In the genomic region with DNA sequence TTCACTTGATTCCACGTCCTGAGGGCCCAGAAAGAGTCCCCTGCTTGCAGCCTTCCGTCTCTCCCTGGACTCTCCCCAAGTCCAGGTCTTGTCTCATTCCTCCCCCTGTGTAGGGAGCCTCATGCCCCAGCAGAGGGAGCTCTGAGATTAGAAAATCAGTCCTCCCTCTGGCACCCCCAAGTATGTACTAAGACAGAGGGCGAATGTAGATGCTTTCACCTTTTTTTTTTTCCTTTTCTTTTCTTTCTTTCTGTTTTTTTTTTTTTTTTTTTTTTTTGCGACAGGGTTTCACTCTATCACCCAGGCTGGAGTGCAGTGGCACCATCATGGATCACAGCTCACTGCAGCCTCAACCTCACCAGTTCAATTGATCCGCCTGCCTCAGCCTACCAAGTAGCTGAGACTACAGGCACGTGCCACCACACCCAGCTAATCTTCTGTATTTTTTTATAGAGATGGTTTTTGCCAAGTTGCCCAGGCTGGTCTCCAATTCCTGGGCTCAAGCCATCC, we compare ENCODE assay signal across 8 cellular contexts. TPM values are rescaled to one million over a fixed set of nuclear protein-coding genes. Genes with fewer than 3 reads are reported as not detected.
A peak's percentile ranks its signal among the peaks of the same experiment; 100 is the strongest.
DNase-seq lines count a peak whose midpoint lies in the region; ATAC-seq and TF ChIP-seq lines count a peak whose summit lies in the region.

No MANE protein-coding gene starts in this region.

- CTCF ChIA-PET in CD8-positive, alpha-beta T cell (lab: Charles Lee): interaction anchor here (0.6 to 23.7 kb wide), 15 partner anchors 11 to 967 kb away, joined by 3 to 580 read pairs (median 5); a partner anchor contains a TSS
- CTCF ChIA-PET in IMR-90 (lab: Yijun Ruan, JAX) (interaction anchor here (0.6 to 2.1 kb wide), 9 partner anchors 9 to 144 kb away, joined by 3 to 7 read pairs (median 4); a partner anchor contains a TSS), PC-3 (lab: Charles Lee) (interaction anchor here (0.7 to 1.8 kb wide), 3 partner anchors 9 to 40 kb away, joined by 5 to 16 read pairs (median 6); no protein-coding TSS in a partner anchor)

- peaks cover 32% of the 10 kb centered on the region for H3K36me3 Mint-ChIP-seq in CD8-positive, alpha-beta T cell
- H3K36me3 Mint-ChIP-seq in activated T-cell treated with anti-CD3 and anti-CD28 coated beads, Interleukin-2, amount 50 U/mL, for 24 hours (ENCODE audit: low read depth): peaks cover 27% of the 10 kb centered on the region

- peaks cover 13% of the 10 kb centered on the region for H3K4me1 ChIP-seq in CD8-positive, alpha-beta T cell (ENCODE audit: insufficient read depth, low read length)
- peaks cover 10% of the 10 kb centered on the region for H3K4me1 ChIP-seq in IMR-90 (ENCODE audit: control insufficient read depth, insufficient read depth, low read length)
- H3K4me1 ChIP-seq in PC-3 (ENCODE audit: insufficient read depth, low read length): peaks cover 16% of the 10 kb centered on the region
- peaks cover 15 to 25% (median 18%) of the 10 kb centered on the region in 4 donors for H3K4me1 ChIP-seq in upper lobe of left lung

- H3K9me1 ChIP-seq in IMR-90 (ENCODE audit: insufficient read depth, low read length): peaks cover 5% of the 10 kb centered on the region; the same call in 1 of the 2 replicates

- peaks cover 7% of the 10 kb centered on the region for H3K36me3 ChIP-seq in CD8-positive, alpha-beta T cell (ENCODE audit: insufficient read depth, low read length)
- H3K36me3 ChIP-seq in IMR-90 (ENCODE audit: control insufficient read depth, insufficient read depth, low read length) (peaks cover 32% of the 10 kb centered on the region), PC-3 (ENCODE audit: low read depth, low read length) (peaks cover 8% of the 10 kb centered on the region; the same call in 1 of the 2 replicates), upper lobe of left lung (peaks cover 22 to 40% (median 29%) of the 10 kb centered on the region in 4 donors)

- TF ChIP-seq RAD21 in IMR-90 (IDR thresholded peaks at IDR 0.05; ENCODE audit: low read length): peak; percentile 86

- no peak overlapping the region for H3K14ac ChIP-seq in IMR-90 (replicated peaks; ENCODE audit: low read depth, low read length)

- H2BK120ac ChIP-seq in IMR-90 (ENCODE audit: low read depth, low read length): no peak overlapping the region

- intact Hi-C loops in CD8-positive, alpha-beta T cell (cut with DNase I, micrococcal nuclease): loop anchor here (1.0 to 2.0 kb wide), 8 partner anchors 9 to 101 kb away; a partner anchor contains a TSS
- intact Hi-C loops in IMR-90 (cut with micrococcal nuclease) (loop anchor here (1.0 kb wide), 2 partner anchors 27 to 101 kb away; no protein-coding TSS in a partner anchor), PC-3 (cut with micrococcal nuclease) (loop anchor here (1.0 to 5.0 kb wide), 2 partner anchors 25 to 101 kb away; no protein-coding TSS in a partner anchor)

- no peaks in the 10 kb centered on the region for H3K9me3 Mint-ChIP-seq in CD8-positive, alpha-beta T cell
- no peaks in the 10 kb centered on the region for H3K9me3 Mint-ChIP-seq in activated T-cell treated with anti-CD3 and anti-CD28 coated beads, Interleukin-2, amount 50 U/mL, for 24 hours

- H4K20me1 ChIP-seq in IMR-90 (ENCODE audit: insufficient read depth, low read length): peaks cover 7% of the 10 kb centered on the region; the same call in 1 of the 2 replicates
- no peaks in the 10 kb centered on the region for H4K20me1 ChIP-seq in PC-3 (ENCODE audit: low read length)

- H3K9me2 ChIP-seq in PC-3 (replicated peaks; ENCODE audit: low read length): no peaks in the 10 kb centered on the region

- no peak overlapping the region for H3K4me3 ChIP-seq in CD8-positive, alpha-beta T cell (ENCODE audit: low read depth, low read length)
- H3K4me3 ChIP-seq in IMR-90 (ENCODE audit: insufficient read depth, low read depth, low read length) (no peak overlapping the region), PC-3 (ENCODE audit: low read length) (no peak overlapping the region), fibroblast of mammary gland (ENCODE audit: control insufficient read depth, low read depth, low read length) (no peak overlapping the region), upper lobe of left lung (no peak overlapping the region)

- no peak overlapping the region for H3K23ac ChIP-seq in IMR-90 (ENCODE audit: low read depth, low read length)

- TF ChIP-seq CTCF in CD8-positive, alpha-beta T cell (IDR thresholded peaks at IDR 0.05): peak; percentile 81
- TF ChIP-seq CTCF in IMR-90 (conservative IDR thresholded peaks at IDR 0.05; ENCODE audit: low read depth, low read length) (peak; percentile 92), PC-3 (conservative IDR thresholded peaks at IDR 0.05; ENCODE audit: low read depth, low read length) (peak; percentile 76), fibroblast of mammary gland (conservative IDR thresholded peaks at IDR 0.05; ENCODE audit: control insufficient read depth, insufficient read depth, low read depth, low read length) (peak; percentile 93), upper lobe of left lung (IDR thresholded peaks at IDR 0.05) (peak; percentile 52 to 86 (median 73))

- no peaks in the 10 kb centered on the region for H3K27me3 ChIP-seq in CD8-positive, alpha-beta T cell (ENCODE audit: insufficient read depth, low read length)
- H3K27me3 ChIP-seq in IMR-90 (ENCODE audit: control insufficient read depth, insufficient read depth, low read length): no peaks in the 10 kb centered on the region
- no peaks in the 10 kb centered on the region for H3K27me3 ChIP-seq in PC-3 (ENCODE audit: low read length)
- no peaks in the 10 kb centered on the region for H3K27me3 ChIP-seq in upper lobe of left lung

- no peak overlapping the region for H2AK9ac ChIP-seq in IMR-90 (replicated peaks; ENCODE audit: low read depth, low read length, poor library complexity)

- H4K91ac ChIP-seq in IMR-90 (ENCODE audit: insufficient read depth, low read depth, low read length): no peak overlapping the region

- no peak overlapping the region for H3K56ac ChIP-seq in IMR-90 (ENCODE audit: extremely low read depth, insufficient read depth, low read length)

- H3K27ac Mint-ChIP-seq in CD8-positive, alpha-beta T cell: no peak overlapping the region
- peak overlapping the region; percentile 45 for H3K27ac Mint-ChIP-seq in activated T-cell treated with anti-CD3 and anti-CD28 coated beads, Interleukin-2, amount 50 U/mL, for 24 hours

- peak overlapping the region; percentile 32 for H3K4me3 Mint-ChIP-seq in CD8-positive, alpha-beta T cell
- no peak overlapping the region for H3K4me3 Mint-ChIP-seq in activated T-cell treated with anti-CD3 and anti-CD28 coated beads, Interleukin-2, amount 50 U/mL, for 24 hours

- peaks cover 7 to 21% of the 10 kb centered on the region in 2 experiments; a peak in 3 of 4 replicates for H3K79me1 ChIP-seq in IMR-90 (ENCODE audit: low read depth in 1 of 2, low read length in 2 of 2)

- peak; percentile 46 to 81 (median 75) for DNase-seq in CD8-positive, alpha-beta T cell
- peak; percentile 88 for DNase-seq in IMR-90
- peak; percentile 74 for DNase-seq in PC-3
- DNase-seq in activated T-cell treated with anti-CD3 and anti-CD28 coated beads, Interleukin-2, amount 50 U/mL, for 24 hours: peak; percentile 74
- DNase-seq in fibroblast of mammary gland (ENCODE audit: low read depth): peak; percentile 89
- DNase-seq in nucleus accumbens (lab: John Stamatoyannopoulos, UW): peak in 52 of 56 donors; percentile 10 to 88 (median 62)
- peak in 1 of 2 donors; percentile 80 for DNase-seq in upper lobe of left lung

- BruUV-seq in IMR-90 (replicated peaks; lab: Mats Ljungman, UMichigan) (no TSS peak), PC-3 (replicated peaks; lab: Mats Ljungman, UMichigan) (no TSS peak)

- no CpG with 5 or more reads among the region's 6 CpGs for WGBS in IMR-90 (ENCODE audit: extremely low coverage in 2 of 2, insufficient read length in 1 of 2), 2 experiments
- 18 to 20% methylated on average over 6 of the region's 6 CpGs for WGBS in upper lobe of left lung, 2 donors

- no peak overlapping the region for H2BK5ac ChIP-seq in IMR-90 (ENCODE audit: low read depth, low read length, poor library complexity, severe bottlenecking)

- dilution Hi-C loops in IMR-90 (cut with HindIII; ENCODE audit: low sequenced_read_pairs, unreplicated experiment): no loop called here

- no peak overlapping the region for H2BK15ac ChIP-seq in IMR-90 (ENCODE audit: low read depth, low read length)

- peak; percentile 94 for ATAC-seq in CD8-positive, alpha-beta T cell
- ATAC-seq in GM19395 (IDR thresholded peaks at IDR 0.05; ENCODE audit: unreplicated experiment) (peak; percentile 69), IMR-90 (ENCODE audit: low read depth) (peak; percentile 73), PC-3 (peak; percentile 55), upper lobe of left lung (ENCODE audit: low FRiP score in 2 of 2) (peak; percentile 84 to 87)

- no peaks in the 10 kb centered on the region for H3K9me3 ChIP-seq in CD8-positive, alpha-beta T cell (ENCODE audit: low read length)
- H3K9me3 ChIP-seq in IMR-90 (ENCODE audit: control insufficient read depth, insufficient read depth, low read length): no peaks in the 10 kb centered on the region
- H3K9me3 ChIP-seq in PC-3 (ENCODE audit: low read length): no peaks in the 10 kb centered on the region
- no peaks in the 10 kb centered on the region for H3K9me3 ChIP-seq in upper lobe of left lung

- no peak for TF ChIP-seq POLR2A in IMR-90 (IDR thresholded peaks at IDR 0.05; ENCODE audit: low read depth, low read length)
- no peak for TF ChIP-seq POLR2A in upper lobe of left lung (IDR thresholded peaks at IDR 0.05)

- POLR2A ChIA-PET in CD8-positive, alpha-beta T cell (lab: Charles Lee): interaction anchor here (1.0 to 3.9 kb wide), 4 partner anchors 10 to 26 kb away, joined by 3 to 34 read pairs (median 5); a partner anchor contains a TSS
- POLR2A ChIA-PET in IMR-90 (lab: Charles Lee; ENCODE audit: unreplicated experiment) (no interaction called here), PC-3 (lab: Charles Lee; ENCODE audit: unreplicated experiment) (interaction anchor here (0.7 kb wide), 1 partner anchor 11 kb away, joined by 35 read pairs; no protein-coding TSS in a partner anchor)

- no peak overlapping the region for H3K4ac ChIP-seq in IMR-90 (ENCODE audit: low read depth, low read length)

- H3K79me2 ChIP-seq in PC-3 (ENCODE audit: low read length): no peaks in the 10 kb centered on the region

- no peak overlapping the region for H3K18ac ChIP-seq in IMR-90 (ENCODE audit: low read depth, low read length)

- peaks cover 2% of the 10 kb centered on the region for H3K27me3 Mint-ChIP-seq in CD8-positive, alpha-beta T cell (ENCODE audit: low read depth)
- peaks cover 10% of the 10 kb centered on the region for H3K27me3 Mint-ChIP-seq in activated T-cell treated with anti-CD3 and anti-CD28 coated beads, Interleukin-2, amount 50 U/mL, for 24 hours

- H4K8ac ChIP-seq in IMR-90 (ENCODE audit: low read depth in 2 of 2, low read length in 2 of 2): peak overlapping the region in 1 of 2 experiments; percentile 5; a peak in 1 of 4 replicates

- H2BK20ac ChIP-seq in IMR-90 (ENCODE audit: low read depth, low read length): no peak overlapping the region

- H3F3A ChIP-seq in PC-3 (ENCODE audit: low read length, unreplicated experiment): no peaks in the 10 kb centered on the region

- peaks cover 20% of the 10 kb centered on the region for H3K4me1 Mint-ChIP-seq in CD8-positive, alpha-beta T cell (ENCODE audit: low read depth)
- H3K4me1 Mint-ChIP-seq in activated T-cell treated with anti-CD3 and anti-CD28 coated beads, Interleukin-2, amount 50 U/mL, for 24 hours (ENCODE audit: low read depth): peaks cover 22% of the 10 kb centered on the region

- in situ Hi-C loops in IMR-90 (cut with MboI; ENCODE audit: low sequenced_read_pairs): no loop called here

- H3K9ac ChIP-seq in IMR-90 (ENCODE audit: low read depth, low read length) (no peak overlapping the region), PC-3 (ENCODE audit: low read length) (no peak overlapping the region)

- H4K5ac ChIP-seq in IMR-90 (ENCODE audit: low read depth, low read length): no peak overlapping the region

- no peak overlapping the region for H3K27ac ChIP-seq in CD8-positive, alpha-beta T cell (ENCODE audit: low read depth, low read length)
- H3K27ac ChIP-seq in IMR-90 (ENCODE audit: insufficient read depth, low read length) (no peak overlapping the region), PC-3 (ENCODE audit: low read length) (no peak overlapping the region), upper lobe of left lung (peak overlapping the region in 1 of 4 donors; percentile 89)

- H3K4me2 ChIP-seq in IMR-90 (ENCODE audit: low read depth, low read length) (no peak overlapping the region), PC-3 (ENCODE audit: low read length) (no peak overlapping the region)

- H2AFZ ChIP-seq in IMR-90 (replicated peaks; ENCODE audit: low read length, poor library complexity): peak overlapping the region; percentile 52
- no peak overlapping the region for H2AFZ ChIP-seq in PC-3 (ENCODE audit: low read length)

- no peak for TF ChIP-seq EP300 in upper lobe of left lung (IDR thresholded peaks at IDR 0.05)

- no peak overlapping the region for H2AK5ac ChIP-seq in IMR-90 (ENCODE audit: low read depth, low read length)

RNA-seq across cellular contexts. Expression of a gene that starts 10.3 kb away (rescaled TPM):
- 10 to 100 TPM; 38.1 to 39.3 TPM for total RNA-seq in CD8-positive, alpha-beta T cell
- total RNA-seq in IMR-90 (2012; rRNA removed) (53.3 and 64.7 TPM in 2 replicates), PC-3 (2014; rRNA removed) (46.7 and 63.7 TPM in 2 replicates), upper lobe of left lung (100 to 1,000 TPM in 3 of 6 donors, 10 to 100 TPM in 3; 59.6 to 360 (median 100) TPM)
- 67.6 and 77.2 TPM in 2 replicates for polyA plus RNA-seq in IMR-90 (2012; rRNA removed)
- polyA plus RNA-seq in IMR-90 (2012; cell fraction: cytosol; rRNA removed): 36.7 and 46.7 TPM in 2 replicates
- polyA plus RNA-seq in IMR-90 (2012; cell fraction: nucleus; rRNA removed; ENCODE audit: low replicate concordance): 417 and 427 TPM in 2 replicates

RNA-seq across cellular contexts. Expression of a gene that starts 10.4 kb away (rescaled TPM):
- 1 to 10 TPM in 1 of 2 experiments, under 1 TPM in 1; 0.95 to 1.7 TPM for total RNA-seq in CD8-positive, alpha-beta T cell
- total RNA-seq in IMR-90 (2012; rRNA removed) (0.83 and 0.90 TPM in 2 replicates), PC-3 (2014; rRNA removed) (2.5 and 2.8 TPM in 2 replicates), upper lobe of left lung (1 to 10 TPM in 5 of 6 donors, under 1 TPM in 1; 0.39 to 2.4 (median 1.7) TPM)
- 1.5 and 1.8 TPM in 2 replicates for polyA plus RNA-seq in IMR-90 (2012; rRNA removed)
- polyA plus RNA-seq in IMR-90 (2012; cell fraction: cytosol; rRNA removed): 0.97 and 2.0 TPM in 2 replicates
- 6.5 and 8.7 TPM in 2 replicates for polyA plus RNA-seq in IMR-90 (2012; cell fraction: nucleus; rRNA removed; ENCODE audit: low replicate concordance)

RNA-seq across cellular contexts. Expression of a gene that starts 20.5 kb away (rescaled TPM):
- not detected for total RNA-seq in CD8-positive, alpha-beta T cell
- total RNA-seq in IMR-90 (2012; rRNA removed) (8.1 and 9.1 TPM in 2 replicates), PC-3 (2014; rRNA removed) (24.9 and 25.1 TPM in 2 replicates), upper lobe of left lung (10 to 100 TPM in 3 of 6 donors, 1 to 10 TPM in 3; 3.8 to 11.9 (median 9.8) TPM)
- polyA plus RNA-seq in IMR-90 (2012; rRNA removed): 18.6 and 18.7 TPM in 2 replicates
- 19.1 and 20.1 TPM in 2 replicates for polyA plus RNA-seq in IMR-90 (2012; cell fraction: cytosol; rRNA removed)
- polyA plus RNA-seq in IMR-90 (2012; cell fraction: nucleus; rRNA removed; ENCODE audit: low replicate concordance): 20.7 and 36.8 TPM in 2 replicates

RNA-seq across cellular contexts. Expression of a gene that starts 41.7 kb away (rescaled TPM):
- 10 to 100 TPM in 1 of 2 experiments, 1 to 10 TPM in 1; 9.2 to 10.5 TPM for total RNA-seq in CD8-positive, alpha-beta T cell
- total RNA-seq in IMR-90 (2012; rRNA removed): 17.8 and 19.2 TPM in 2 replicates
- polyA plus RNA-seq in IMR-90 (2012; rRNA removed): 101 and 108 TPM in 2 replicates
- 62.9 and 107 TPM in 2 replicates for polyA plus RNA-seq in IMR-90 (2012; cell fraction: cytosol; rRNA removed)
- polyA plus RNA-seq in IMR-90 (2012; cell fraction: nucleus; rRNA removed; ENCODE audit: low replicate concordance): 135 and 272 TPM in 2 replicates
- 58.3 and 67.2 TPM in 2 replicates for total RNA-seq in PC-3 (2014; rRNA removed)
- total RNA-seq in upper lobe of left lung: 100 to 1,000 TPM in 2 of 6 donors, 10 to 100 TPM in 4; 42.5 to 105 (median 60.1) TPM

RNA-seq across cellular contexts. Expression of a gene that starts 54.0 kb away (rescaled TPM):
- total RNA-seq in CD8-positive, alpha-beta T cell: 1 to 10 TPM; 4.6 to 4.7 TPM
- 8.8 and 8.9 TPM in 2 replicates for total RNA-seq in IMR-90 (2012; rRNA removed)
- polyA plus RNA-seq in IMR-90 (2012; rRNA removed): 7.5 and 7.7 TPM in 2 replicates
- polyA plus RNA-seq in IMR-90 (2012; cell fraction: cytosol; rRNA removed): 3.0 and 6.6 TPM in 2 replicates
- 2.6 and 5.5 TPM in 2 replicates for polyA plus RNA-seq in IMR-90 (2012; cell fraction: nucleus; rRNA removed; ENCODE audit: low replicate concordance)
- total RNA-seq in PC-3 (2014; rRNA removed): 7.5 and 8.0 TPM in 2 replicates
- 1 to 10 TPM; 2.6 to 9.1 (median 5.8) TPM for total RNA-seq in upper lobe of left lung
